1 cellular context compared by ENCODE assay signal in genomic region chr11:66262696-66263095, GRCh38.
TF ChIP-seq lines count a peak whose summit lies in the region.

No MANE protein-coding gene starts in this region.

TF ChIP-seq in HepG2, 621 proteins besides CTCF, POLR2A, EP300 and RAD21:
- no peak for TF ChIP-seq ARNTL (CRISPR knock-in tag; IDR thresholded peaks at IDR 0.05)
- TF ChIP-seq ZNF687 (CRISPR knock-in tag; IDR thresholded peaks at IDR 0.05), result no peak
- TF ChIP-seq ZNF501 (CRISPR knock-in tag; IDR thresholded peaks at IDR 0.05), result no peak
- no peak for TF ChIP-seq ZNF75D (CRISPR knock-in tag; IDR thresholded peaks at IDR 0.05; ENCODE audit: borderline replicate concordance)
- peak; percentile 84 for TF ChIP-seq MNT (IDR thresholded peaks at IDR 0.05)
- no peak for TF ChIP-seq CBX2 (IDR thresholded peaks at IDR 0.05; ENCODE audit: low read depth, low read length)
- TF ChIP-seq CBX2 (CRISPR knock-in tag; IDR thresholded peaks at IDR 0.05; ENCODE audit: low read depth), result no peak
